Comparison of ENCODE assay signal across 9 cellular contexts in the genomic region with DNA sequence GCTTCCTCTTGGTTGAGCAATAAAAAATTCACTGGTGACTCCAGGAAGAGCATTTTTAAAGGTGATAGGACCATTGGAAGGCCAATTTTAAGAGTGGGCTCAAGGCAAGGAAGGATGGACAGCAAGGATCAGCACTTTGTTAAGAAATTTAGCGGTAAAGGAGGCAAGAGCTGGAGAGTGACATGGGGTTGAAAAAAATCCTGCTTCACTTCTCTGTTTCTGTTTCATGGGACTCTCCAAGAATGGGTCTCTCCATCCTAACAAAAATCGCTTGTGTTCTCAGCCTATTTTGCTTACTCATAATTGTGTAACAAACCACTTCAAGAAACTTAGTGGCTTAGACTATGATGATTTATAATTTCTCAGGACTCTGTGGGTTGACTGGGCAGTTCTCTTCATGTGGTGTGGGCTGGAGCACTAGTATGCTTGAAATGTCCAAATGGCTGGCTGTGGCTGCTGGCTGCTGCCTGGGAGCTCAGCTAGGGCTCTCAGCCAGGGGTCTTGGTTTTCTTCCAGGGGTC. TPM values are rescaled to one million over a fixed set of nuclear protein-coding genes. Genes with fewer than 3 reads are reported as not detected.
A peak's percentile ranks its signal among the peaks of the same experiment; 100 is the strongest.
DNase-seq lines count a peak whose midpoint lies in the region; ATAC-seq and TF ChIP-seq lines count a peak whose summit lies in the region.
"Had no signal": no experiment of that assay in that cellular context is flagged by ENCODE, and none has a peak within 500 bp of the region (broad histone marks: within the 10 kb centered on the region; RNA-seq: fewer than 3 reads in every experiment).

No MANE protein-coding gene starts in this region.

- no peaks in the 10 kb centered on the region for H3K27me3 ChIP-seq in heart left ventricle
- H3K27me3 ChIP-seq in right atrium auricular region, result no peaks in the 10 kb centered on the region
- H3K27me3 ChIP-seq in esophagus squamous epithelium, result no peaks in the 10 kb centered on the region
- no peaks in the 10 kb centered on the region for H3K27me3 ChIP-seq in A673 (replicated peaks; ENCODE audit: insufficient read depth, low read depth, low read length, poor library complexity)
- H3K27me3 ChIP-seq: BLaER1 had no signal

- no peak overlapping the region for H3K27ac Mint-ChIP-seq in activated CD8-positive, alpha-beta T cell treated with anti-CD3 and anti-CD28 coated beads for 36 hours

- peaks cover 2% of the 10 kb centered on the region for H3K9me3 Mint-ChIP-seq in activated CD8-positive, alpha-beta T cell treated with anti-CD3 and anti-CD28 coated beads for 36 hours

- H3K4me1 ChIP-seq in heart left ventricle (peaks cover 0 to 49% (median 17%) of the 10 kb centered on the region in 12 donors), right atrium auricular region (peaks cover 0 to 23% of the 10 kb centered on the region in 2 donors), OCI-LY7 (ENCODE audit: insufficient read depth, low read length, poor library complexity, severe bottlenecking) (peaks cover 21% of the 10 kb centered on the region), esophagus squamous epithelium (peaks cover 23 to 28% (median 24%) of the 10 kb centered on the region in 3 donors), A673 (ENCODE audit: insufficient read depth, low read length, poor library complexity, severe bottlenecking) (no peaks in the 10 kb centered on the region)

- CTCF ChIA-PET in OCI-LY7 (lab: Charles Lee; ENCODE audit: unreplicated experiment), result no interaction called here
- CTCF ChIA-PET in activated CD8-positive, alpha-beta T cell treated with anti-CD3 and anti-CD28 coated beads for 36 hours (lab: Charles Lee), result no interaction called here
- CTCF ChIA-PET in A673 (lab: Charles Lee), result interaction anchor here (0.6 kb wide), 1 partner anchor 245 kb away, joined by 4 read pairs; no protein-coding TSS in a partner anchor

- no peaks in the 10 kb centered on the region for H3K36me3 Mint-ChIP-seq in activated CD8-positive, alpha-beta T cell treated with anti-CD3 and anti-CD28 coated beads for 36 hours (ENCODE audit: low read depth)

- no peaks in the 10 kb centered on the region for H3K9me2 ChIP-seq in OCI-LY7 (ENCODE audit: insufficient read depth, low read length)

- no peak for TF ChIP-seq CTCF in heart left ventricle (IDR thresholded peaks at IDR 0.05)
- no peak for TF ChIP-seq CTCF in right atrium auricular region (IDR thresholded peaks at IDR 0.05)
- TF ChIP-seq CTCF in OCI-LY7 (conservative IDR thresholded peaks at IDR 0.05; ENCODE audit: low read length), result no peak
- no peak for TF ChIP-seq CTCF in esophagus squamous epithelium (IDR thresholded peaks at IDR 0.05)
- no peak for TF ChIP-seq CTCF in activated CD8-positive, alpha-beta T cell treated with anti-CD3 and anti-CD28 coated beads for 36 hours (IDR thresholded peaks at IDR 0.05)
- no peak for TF ChIP-seq CTCF in A673 (conservative IDR thresholded peaks at IDR 0.05; ENCODE audit: low read depth, low read length)

- H3K9me3 ChIP-seq in heart left ventricle (peaks cover 0 to 25% (median 3%) of the 10 kb centered on the region in 12 donors), right atrium auricular region (peaks cover 0 to 6% of the 10 kb centered on the region in 2 donors), OCI-LY7 (ENCODE audit: low read length) (peaks cover 17% of the 10 kb centered on the region; the same call in 1 of the 2 replicates), esophagus squamous epithelium (no peaks in the 10 kb centered on the region), A673 (ENCODE audit: low read depth, low read length, poor library complexity, severe bottlenecking) (no peaks in the 10 kb centered on the region)

- H2AFZ ChIP-seq in OCI-LY7 (ENCODE audit: low read length), result peak overlapping the region; percentile 87; the same call in 1 of the 2 replicates

- H3K27ac ChIP-seq in heart left ventricle, result peak overlapping the region in 2 of 12 donors; percentile 74 to 83
- no peak overlapping the region for H3K27ac ChIP-seq in right atrium auricular region
- H3K27ac ChIP-seq in OCI-LY7 (ENCODE audit: low read depth, low read length, poor library complexity, severe bottlenecking), result no peak overlapping the region
- peak overlapping the region; percentile 17 to 88 (median 77) for H3K27ac ChIP-seq in esophagus squamous epithelium
- no peak overlapping the region for H3K27ac ChIP-seq in A673 (ENCODE audit: low read depth, low read length, poor library complexity, severe bottlenecking)
- H3K27ac ChIP-seq: BLaER1 had no signal

- H4K20me1 ChIP-seq in OCI-LY7 (ENCODE audit: insufficient read depth, low read length), result no peaks in the 10 kb centered on the region
- H4K20me1 ChIP-seq: BLaER1 had no signal

- intact Hi-C loops in heart left ventricle (cut with DNase I), result loop anchor here in 4 of 10 donors (5.0 kb wide), 3 partner anchors 37 to 47 kb away; no protein-coding TSS in a partner anchor
- intact Hi-C loops in OCI-LY7 (cut with micrococcal nuclease; ENCODE audit: unreplicated experiment), result loop anchor here (5.0 kb wide), 1 partner anchor 48 kb away; no protein-coding TSS in a partner anchor
- intact Hi-C loops in esophagus squamous epithelium (cut with DNase I), result no loop called here
- intact Hi-C loops in activated CD8-positive, alpha-beta T cell treated with anti-CD3 and anti-CD28 coated beads for 36 hours (cut with micrococcal nuclease), result no loop called here
- intact Hi-C loops in A673 (cut with micrococcal nuclease; ENCODE audit: unreplicated experiment), result no loop called here

- H3K27me3 Mint-ChIP-seq in activated CD8-positive, alpha-beta T cell treated with anti-CD3 and anti-CD28 coated beads for 36 hours, result no peaks in the 10 kb centered on the region

- H3K4me3 ChIP-seq in heart left ventricle (no peak overlapping the region), right atrium auricular region (no peak overlapping the region), OCI-LY7 (ENCODE audit: low read depth, low read length, poor library complexity, severe bottlenecking) (no peak overlapping the region), esophagus squamous epithelium (no peak overlapping the region), A673 (ENCODE audit: low read depth, low read length, poor library complexity, severe bottlenecking) (no peak overlapping the region)
- H3K4me3 ChIP-seq: BLaER1 had no signal

- DNase-seq in heart left ventricle (no peak), right atrium auricular region (ENCODE audit: low spot score) (no peak), OCI-LY7 (ENCODE audit: low spot score) (no peak), esophagus squamous epithelium (lab: John Stamatoyannopoulos, UW) (no peak), A673 (ENCODE audit: low spot score) (no peak)
- no peak for DNase-seq in activated CD8-positive, alpha-beta T cell treated with anti-CD3 and anti-CD28 coated beads for 36 hours
- DNase-seq in stimulated activated CD4-positive, alpha-beta T cell treated with anti-CD3 and anti-CD28 coated beads, Interleukin-4, amount 100 ng/mL, for 4 hours, result no peak

- 90 to 96% (median 92%) methylated on average over 2 of the region's 2 CpGs for WGBS in heart left ventricle, 4 donors
- WGBS in esophagus squamous epithelium, 2 donors, result 58 to 75% methylated on average over 2 of the region's 2 CpGs

- peak in 3 of 4 donors; percentile 36 to 53 (median 41) for ATAC-seq in heart left ventricle
- ATAC-seq in activated CD8-positive, alpha-beta T cell treated with anti-CD3 and anti-CD28 coated beads for 36 hours, result no peak
- ATAC-seq in GM19397 (IDR thresholded peaks at IDR 0.05; ENCODE audit: unreplicated experiment), result no peak

- no peaks in the 10 kb centered on the region for H3K79me2 ChIP-seq in OCI-LY7 (ENCODE audit: insufficient read depth, low read depth, low read length)

- no peaks in the 10 kb centered on the region for H3K36me3 ChIP-seq in heart left ventricle
- H3K36me3 ChIP-seq in right atrium auricular region, result no peaks in the 10 kb centered on the region
- no peaks in the 10 kb centered on the region for H3K36me3 ChIP-seq in OCI-LY7 (ENCODE audit: insufficient read depth, low read length)
- no peaks in the 10 kb centered on the region for H3K36me3 ChIP-seq in esophagus squamous epithelium
- H3K36me3 ChIP-seq in A673 (ENCODE audit: insufficient read depth, low read length, poor library complexity, severe bottlenecking), result no peaks in the 10 kb centered on the region
- H3K36me3 ChIP-seq: BLaER1 had no signal

- no peak for TF ChIP-seq POLR2A in heart left ventricle (IDR thresholded peaks at IDR 0.05)
- no peak for TF ChIP-seq POLR2A in esophagus squamous epithelium (IDR thresholded peaks at IDR 0.05)

- peaks cover 5% of the 10 kb centered on the region for H3K4me1 Mint-ChIP-seq in activated CD8-positive, alpha-beta T cell treated with anti-CD3 and anti-CD28 coated beads for 36 hours (ENCODE audit: low read depth)

- 0 out of 2 replicates have a peak overlapping the region, but pooled peaks have one; percentile 58 for H3K4me2 ChIP-seq in OCI-LY7 (ENCODE audit: low read length)
- H3K4me2 ChIP-seq: BLaER1 had no signal

- POLR2A ChIA-PET in OCI-LY7 (lab: Charles Lee) (interaction anchor here (0.6 to 1.2 kb wide), 3 partner anchors 8 to 39 kb away, joined by 3 to 5 read pairs (median 4); no protein-coding TSS in a partner anchor), A673 (lab: Charles Lee; ENCODE audit: low non-redundant PET) (interaction anchor here (0.6 kb wide), 1 partner anchor 8 kb away, joined by 3 read pairs; no protein-coding TSS in a partner anchor)
- POLR2A ChIA-PET in activated CD8-positive, alpha-beta T cell treated with anti-CD3 and anti-CD28 coated beads for 36 hours (lab: Charles Lee), result no interaction called here

- H3K4me3 Mint-ChIP-seq in activated CD8-positive, alpha-beta T cell treated with anti-CD3 and anti-CD28 coated beads for 36 hours, result no peak overlapping the region

- BruUV-seq in OCI-LY7 (replicated peaks; lab: Mats Ljungman, UMichigan), result no TSS peak
- BruUV-seq in A673 (replicated peaks; lab: Mats Ljungman, UMichigan), result no TSS peak

RNA-seq across cellular contexts. Expression of gene ZNRF2, which starts 59.8 kb away (rescaled TPM):
- total RNA-seq in heart left ventricle (10 to 100 TPM in 6 of 9 donors, 1 to 10 TPM in 3; 7.3 to 15.2 (median 10.9) TPM), right atrium auricular region (1 to 10 TPM; 7.6 to 9.7 TPM), OCI-LY7 (2022) (21.2 and 25.7 TPM in 2 replicates), esophagus squamous epithelium (10 to 100 TPM; 19.6 to 26.3 (median 22.5) TPM), A673 (2021) (7.9 and 8.1 TPM in 2 replicates)
- 1 to 10 TPM; 2.7 to 6.1 TPM for polyA plus RNA-seq in heart left ventricle
- 18.0 and 24.7 TPM in 2 replicates for total RNA-seq in OCI-LY7 (2014; rRNA removed; shearing (Covaris generic))
- total RNA-seq in activated CD8-positive, alpha-beta T cell treated with anti-CD3 and anti-CD28 coated beads for 36 hours, result 1 to 10 TPM; 8.9 to 9.7 TPM

Comparison
In these comparisons a context has a peak if more than half of its experiments do, and no peak if none do; other contexts are left out.
1. ATAC-seq: peak in heart left ventricle (3 of 4); none in activated CD8-positive, alpha-beta T cell treated with anti-CD3 and anti-CD28 coated beads for 36 hours (single experiment) and GM19397 (single experiment).
2. H3K27ac ChIP-seq: peak in esophagus squamous epithelium (4 of 4); none in right atrium auricular region (0 of 2), OCI-LY7 (single experiment) and A673 (single experiment).